ENCODE assay signal across 1 cellular context in genomic region chr9:133188006-133188842, GRCh38.
TF ChIP-seq lines count a peak whose summit lies in the region.

No MANE protein-coding gene starts in this region.

TF ChIP-seq in HCT116, 20 proteins besides CTCF, POLR2A, EP300 and RAD21 (continued from another document):
- TF ChIP-seq REST (IDR thresholded peaks at IDR 0.05; ENCODE audit: low read depth) (no peak), ELF1 (IDR thresholded peaks at IDR 0.05; ENCODE audit: borderline replicate concordance, low read depth) (no peak), TCF7L2 (IDR thresholded peaks at IDR 0.05; ENCODE audit: borderline replicate concordance, extremely low read depth, insufficient read depth, insufficient read length) (no peak), CBX3 (IDR thresholded peaks at IDR 0.05; ENCODE audit: low read depth) (no peak), FOSL1 (IDR thresholded peaks at IDR 0.05; ENCODE audit: low read depth) (no peak), SP1 (IDR thresholded peaks at IDR 0.05; ENCODE audit: low read depth) (no peak), POLR2AphosphoS5 (IDR thresholded peaks at IDR 0.05; ENCODE audit: low read depth, low read length) (no peak)
